10 cellular contexts compared by ENCODE assay signal in genomic region chr4:89657931-89658700, GRCh38.
A peak's percentile ranks its signal among the peaks of the same experiment; 100 is the strongest.
DNase-seq lines count a peak whose midpoint lies in the region; ATAC-seq and TF ChIP-seq lines count a peak whose summit lies in the region.
"Had no signal": no experiment of that assay in that cellular context is flagged by ENCODE, and none has a peak within 500 bp of the region (broad histone marks: within the 10 kb centered on the region; RNA-seq: fewer than 3 reads in every experiment).

No MANE protein-coding gene starts in this region.

- H3K4me2 ChIP-seq in mesendoderm (ENCODE audit: low read length) = no peak overlapping the region

- DNase-seq in Daoy (ENCODE audit: low read depth) = peak; percentile 2
- no peak for DNase-seq in adrenal gland
- peak; percentile 49 for DNase-seq in mesendoderm
- DNase-seq in T-helper 2 cell treated with Interferon-gamma antibody and Interleukin-4, amounts not matched to agents 5 μg/mL and 100 μg/mL, for 36 hours (ENCODE audit: low spot score) = no peak
- DNase-seq in stimulated activated naive CD4-positive, alpha-beta T cell treated with Interleukin-2 at 50 U/mL for 16 hours (lab: John Stamatoyannopoulos, UW) = no peak
- no peak for DNase-seq in activated gamma-delta T cell treated with Interleukin-2 at 50 U/mL for 16 hours

- no peak overlapping the region for H4K5ac ChIP-seq in mesendoderm (ENCODE audit: low read length)

- no peaks in the 10 kb centered on the region for H3K36me3 ChIP-seq in adrenal gland (replicated peaks in 1 of 2)
- no peaks in the 10 kb centered on the region for H3K36me3 ChIP-seq in mesendoderm (ENCODE audit: control insufficient read depth, insufficient read depth, low read length)

- peaks cover 5% of the 10 kb centered on the region for H3K27me3 ChIP-seq in adrenal gland
- H3K27me3 ChIP-seq in mesendoderm (ENCODE audit: insufficient read depth, low read length, poor library complexity) = no peaks in the 10 kb centered on the region

- 36 to 43% (median 39%) methylated on average over 3 of the region's 3 CpGs for WGBS in adrenal gland, 4 donors
- no CpG with 5 or more reads among the region's 3 CpGs for WGBS in mesendoderm (ENCODE audit: extremely low coverage, insufficient coverage, low lambda C conversion rate)

- no peaks in the 10 kb centered on the region for H3K79me2 ChIP-seq in mesendoderm (ENCODE audit: control insufficient read depth, insufficient read depth, low read length)

- peaks cover 4% of the 10 kb centered on the region for H3K4me1 Mint-ChIP-seq in T-helper 2 cell treated with Interferon-gamma antibody and Interleukin-4, amounts not matched to agents 5 μg/mL and 100 μg/mL, for 36 hours (ENCODE audit: low read depth)

- no peak for TF ChIP-seq POLR2A in adrenal gland (IDR thresholded peaks at IDR 0.05)

- H3K36me3 Mint-ChIP-seq in T-helper 2 cell treated with Interferon-gamma antibody and Interleukin-4, amounts not matched to agents 5 μg/mL and 100 μg/mL, for 36 hours (ENCODE audit: low read depth) = no peaks in the 10 kb centered on the region
- H3K36me3 Mint-ChIP-seq: naive thymus-derived CD8-positive, alpha-beta T cell had no signal

- H3K79me1 ChIP-seq in mesendoderm (ENCODE audit: low read length) = no peaks in the 10 kb centered on the region

- H3K9me3 ChIP-seq in adrenal gland (replicated peaks in 1 of 3) = no peaks in the 10 kb centered on the region

- no peak overlapping the region for H4K8ac ChIP-seq in mesendoderm (ENCODE audit: low read depth, low read length)

- no peak overlapping the region for H3K27ac ChIP-seq in adrenal gland
- no peak overlapping the region for H3K27ac ChIP-seq in mesendoderm (ENCODE audit: low read depth, low read length)

- H3K9me3 Mint-ChIP-seq in T-helper 2 cell treated with Interferon-gamma antibody and Interleukin-4, amounts not matched to agents 5 μg/mL and 100 μg/mL, for 36 hours = no peaks in the 10 kb centered on the region
- H3K9me3 Mint-ChIP-seq: naive thymus-derived CD8-positive, alpha-beta T cell; T-helper 1 cell treated with Interleukin-12 subunit alpha and Interleukin-12 subunit beta and Interleukin-4 antibody, amounts not matched to agents 30 μg/mL and 1 μg/mL, for 36 hours had no signal

- no peak overlapping the region for H2BK15ac ChIP-seq in mesendoderm (replicated peaks; ENCODE audit: low read depth)

- H3K4me1 ChIP-seq in adrenal gland (replicated peaks in 1 of 2) (no peaks in the 10 kb centered on the region), mesendoderm (ENCODE audit: control insufficient read depth, low read depth, low read length) (no peaks in the 10 kb centered on the region)

- no peak overlapping the region for H2BK5ac ChIP-seq in mesendoderm (ENCODE audit: low read length)

- H2AK5ac ChIP-seq in mesendoderm (ENCODE audit: low read length) = no peak overlapping the region

- H3K27me3 Mint-ChIP-seq in T-helper 2 cell treated with Interferon-gamma antibody and Interleukin-4, amounts not matched to agents 5 μg/mL and 100 μg/mL, for 36 hours (ENCODE audit: low read depth) = peaks cover 31% of the 10 kb centered on the region

- intact Hi-C loops in adrenal gland (cut with DNase I) = loop anchor here (10.0 kb wide), 3 partner anchors 173 to 247 kb away; no protein-coding TSS in a partner anchor

- no peak overlapping the region for H3K18ac ChIP-seq in mesendoderm (ENCODE audit: low read length)

- no peak overlapping the region for H2BK120ac ChIP-seq in mesendoderm (ENCODE audit: low read depth, low read length)

- no peak overlapping the region for H3K23ac ChIP-seq in mesendoderm (ENCODE audit: low read length)

- H3K4me3 ChIP-seq in adrenal gland = no peak overlapping the region
- no peak overlapping the region for H3K4me3 ChIP-seq in mesendoderm (ENCODE audit: low read length)

- TF ChIP-seq CTCF in adrenal gland (IDR thresholded peaks at IDR 0.05) = peak; percentile 33 to 58 (median 53)

- peak; percentile 83 for ATAC-seq in GM19455 (IDR thresholded peaks at IDR 0.05; ENCODE audit: unreplicated experiment)
- ATAC-seq in HG03469 (IDR thresholded peaks at IDR 0.05; ENCODE audit: unreplicated experiment) = peak; percentile 40
- ATAC-seq: naive thymus-derived CD8-positive, alpha-beta T cell had no signal

- no peak overlapping the region for H3K4me3 Mint-ChIP-seq in T-helper 2 cell treated with Interferon-gamma antibody and Interleukin-4, amounts not matched to agents 5 μg/mL and 100 μg/mL, for 36 hours
- H3K4me3 Mint-ChIP-seq: naive thymus-derived CD8-positive, alpha-beta T cell; T-helper 1 cell treated with Interleukin-12 subunit alpha and Interleukin-12 subunit beta and Interleukin-4 antibody, amounts not matched to agents 30 μg/mL and 1 μg/mL, for 36 hours had no signal

- no peak overlapping the region for H3K27ac Mint-ChIP-seq in T-helper 2 cell treated with Interferon-gamma antibody and Interleukin-4, amounts not matched to agents 5 μg/mL and 100 μg/mL, for 36 hours
- H3K27ac Mint-ChIP-seq: naive thymus-derived CD8-positive, alpha-beta T cell; T-helper 1 cell treated with Interleukin-12 subunit alpha and Interleukin-12 subunit beta and Interleukin-4 antibody, amounts not matched to agents 30 μg/mL and 1 μg/mL, for 36 hours had no signal

- H3K9ac ChIP-seq in mesendoderm (ENCODE audit: low read length) = no peak overlapping the region

- H3K4ac ChIP-seq in mesendoderm (ENCODE audit: low read depth, low read length) = no peak overlapping the region

- no peak overlapping the region for H3K56ac ChIP-seq in mesendoderm (ENCODE audit: low read length)

Comparison
In these comparisons a context has a peak if more than half of its experiments do, and no peak if none do; other contexts are left out.
1. DNase-seq: peak in Daoy (single experiment) and mesendoderm (single experiment); none in adrenal gland (0 of 7), T-helper 2 cell treated with Interferon-gamma antibody and Interleukin-4, amounts not matched to agents 5 μg/mL and 100 μg/mL, for 36 hours (single experiment), stimulated activated naive CD4-positive, alpha-beta T cell treated with Interleukin-2 at 50 U/mL for 16 hours (single experiment) and activated gamma-delta T cell treated with Interleukin-2 at 50 U/mL for 16 hours (single experiment).